Comparison of ENCODE assay signal across 7 cellular contexts in the genomic region with DNA sequence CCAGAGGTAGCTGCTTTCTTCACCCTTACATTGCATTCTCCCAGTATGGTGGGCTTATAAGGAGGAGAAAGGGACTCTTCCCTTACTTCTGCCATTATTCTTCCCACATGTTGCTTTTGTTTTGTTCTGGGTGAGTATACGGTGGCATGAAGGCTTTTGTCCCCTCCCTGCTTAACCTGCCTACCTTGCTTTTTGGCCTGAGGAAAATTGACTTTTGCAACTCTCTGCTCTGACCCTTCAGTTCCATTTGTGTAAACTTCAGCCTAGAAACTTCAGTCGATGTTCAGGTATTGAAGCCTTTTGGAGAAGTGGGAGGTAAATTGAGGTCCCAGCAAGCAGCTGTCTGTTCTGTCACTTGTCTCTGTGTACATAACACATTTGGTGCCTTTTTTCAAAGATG.
"Had no signal": no experiment of that assay in that cellular context is flagged by ENCODE, and none has a peak within 500 bp of the region (broad histone marks: within the 10 kb centered on the region; RNA-seq: fewer than 3 reads in every experiment).

No MANE protein-coding gene starts in this region.

- ATAC-seq: K562 had no signal

- FAIRE-seq: H1, H54, HTR-8/SVneo, K562 had no signal

- H3K4me3 Mint-ChIP-seq: H9 had no signal

- H3K4me3 ChIP-seq: K562 had no signal

- H3K9me3 Mint-ChIP-seq: H9 had no signal

- DNase-seq: H9, HCEC 1CT, KG1 had no signal
